ENCODE assay signal across 40 cellular contexts in the genomic region with DNA sequence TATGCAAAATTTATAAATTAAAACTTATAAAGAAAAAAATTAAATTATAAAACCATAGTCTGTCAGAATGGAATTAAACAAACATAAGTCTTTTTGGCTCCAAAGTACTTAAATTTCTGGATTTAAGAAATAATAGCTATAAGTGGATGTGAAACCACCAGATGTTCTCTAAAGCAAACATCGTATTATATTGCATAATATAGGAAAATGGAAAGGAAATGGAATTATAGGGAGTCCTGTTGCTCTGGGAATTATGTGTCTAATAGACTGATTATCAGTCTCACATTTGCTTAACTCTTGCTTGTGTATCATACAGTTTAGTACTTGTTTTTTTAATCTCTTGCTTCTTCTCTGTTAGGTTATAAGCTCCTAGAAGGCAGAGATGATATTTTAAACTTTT.
"Had no signal": no experiment of that assay in that cellular context is flagged by ENCODE, and none has a peak within 500 bp of the region (broad histone marks: within the 10 kb centered on the region; RNA-seq: fewer than 3 reads in every experiment).

No MANE protein-coding gene starts in this region.

- H3K27me3 Mint-ChIP-seq: activated CD4-positive, alpha-beta memory T cell treated with anti-CD3 and anti-CD28 coated beads, Interleukin-2, amount 10 ng/mL, durations not matched to agents 7 days and 5 days; activated CD4-positive, alpha-beta T cell treated with anti-CD3 and anti-CD28 coated beads for 36 hours; activated CD4-positive, alpha-beta T cell treated with anti-CD3 and anti-CD28 coated beads, Interleukin-2, amount 10 ng/mL, durations not matched to agents 7 days and 5 days; activated CD8-positive, alpha-beta memory T cell treated with anti-CD3 and anti-CD28 coated beads, Interleukin-2, amount 10 ng/mL, durations not matched to agents 7 days and 5 days; activated naive CD4-positive, alpha-beta T cell treated with anti-CD3 and anti-CD28 coated beads, Interleukin-2, amount 50 U/mL, for 24 hours; activated naive CD8-positive, alpha-beta T cell; activated naive CD8-positive, alpha-beta T cell treated with anti-CD3 and anti-CD28 coated beads, Interleukin-2, amount 10 ng/mL, durations not matched to agents 7 days and 5 days; activated naive CD8-positive, alpha-beta T cell treated with anti-CD3 and anti-CD28 coated beads, Interleukin-2, amount 50 U/mL, for 24 hours; activated T-helper 17 cell treated with anti-CD3 and anti-CD28 coated beads, Interleukin-2, amount 50 U/mL, for 72 hours; brain; central memory CD8-positive, alpha-beta T cell had no signal

- H3K36me3 ChIP-seq: ascending aorta, cardiac muscle cell, colonic mucosa, WERI-Rb-1 had no signal

- H3K4me3 ChIP-seq: ascending aorta, cardiac muscle cell, colonic mucosa had no signal

- H3K4me1 ChIP-seq: ascending aorta, colonic mucosa had no signal

- ATAC-seq: activated CD4-positive, alpha-beta T cell treated with anti-CD3 and anti-CD28 coated beads for 36 hours; activated CD4-positive, CD25-positive, alpha-beta regulatory T cell treated with anti-CD3 and anti-CD28 coated beads, Interleukin-2, amount 50 U/mL, for 24 hours; activated CD8-positive, alpha-beta memory T cell treated with anti-CD3 and anti-CD28 coated beads, Interleukin-2, amount 10 ng/mL, durations not matched to agents 7 days and 5 days; activated CD8-positive, alpha-beta T cell treated with anti-CD3 and anti-CD28 coated beads, Interleukin-2, amount 10 ng/mL, durations not matched to agents 7 days and 5 days; activated naive CD8-positive, alpha-beta T cell treated with anti-CD3 and anti-CD28 coated beads, Interleukin-2, amount 50 U/mL, for 24 hours; activated T-cell treated with anti-CD3 and anti-CD28 coated beads, Interleukin-2, amount 50 U/mL, for 4 hours; activated T-cell treated with anti-CD3 and anti-CD28 coated beads, Interleukin-2, amount 50 U/mL, for 72 hours; activated T-helper 17 cell treated with anti-CD3 and anti-CD28 coated beads, Interleukin-2, amount 50 U/mL, for 72 hours; WTC11 had no signal

- H3K36me3 Mint-ChIP-seq: activated CD8-positive, alpha-beta memory T cell treated with anti-CD3 and anti-CD28 coated beads, Interleukin-2, amount 10 ng/mL, durations not matched to agents 7 days and 5 days; activated naive CD4-positive, alpha-beta T cell treated with anti-CD3 and anti-CD28 coated beads, Interleukin-2, amount 50 U/mL, for 24 hours; activated naive CD8-positive, alpha-beta T cell; activated naive CD8-positive, alpha-beta T cell treated with anti-CD3 and anti-CD28 coated beads, Interleukin-2, amount 10 ng/mL, durations not matched to agents 7 days and 5 days; brain had no signal

- H3K4me1 Mint-ChIP-seq: activated CD4-positive, alpha-beta memory T cell treated with anti-CD3 and anti-CD28 coated beads, Interleukin-2, amount 10 ng/mL, durations not matched to agents 7 days and 5 days; activated CD4-positive, alpha-beta T cell treated with anti-CD3 and anti-CD28 coated beads for 36 hours; activated CD4-positive, alpha-beta T cell treated with anti-CD3 and anti-CD28 coated beads, Interleukin-2, amount 10 ng/mL, durations not matched to agents 7 days and 5 days; activated CD8-positive, alpha-beta memory T cell treated with anti-CD3 and anti-CD28 coated beads, Interleukin-2, amount 10 ng/mL, durations not matched to agents 7 days and 5 days; activated naive CD4-positive, alpha-beta T cell treated with anti-CD3 and anti-CD28 coated beads, Interleukin-2, amount 50 U/mL, for 24 hours; activated naive CD8-positive, alpha-beta T cell treated with anti-CD3 and anti-CD28 coated beads, Interleukin-2, amount 10 ng/mL, durations not matched to agents 7 days and 5 days; activated naive CD8-positive, alpha-beta T cell treated with anti-CD3 and anti-CD28 coated beads, Interleukin-2, amount 50 U/mL, for 24 hours; activated T-helper 17 cell treated with anti-CD3 and anti-CD28 coated beads, Interleukin-2, amount 50 U/mL, for 72 hours; brain; central memory CD8-positive, alpha-beta T cell; WTC11 had no signal

- H3K4me3 Mint-ChIP-seq: activated CD4-positive, alpha-beta memory T cell treated with anti-CD3 and anti-CD28 coated beads, Interleukin-2, amount 10 ng/mL, durations not matched to agents 7 days and 5 days; activated CD4-positive, alpha-beta T cell treated with anti-CD3 and anti-CD28 coated beads for 36 hours; activated CD4-positive, alpha-beta T cell treated with anti-CD3 and anti-CD28 coated beads, Interleukin-2, amount 10 ng/mL, durations not matched to agents 7 days and 5 days; activated CD8-positive, alpha-beta memory T cell treated with anti-CD3 and anti-CD28 coated beads, Interleukin-2, amount 10 ng/mL, durations not matched to agents 7 days and 5 days; activated CD8-positive, alpha-beta T cell treated with anti-CD3 and anti-CD28 coated beads, Interleukin-2, amount 10 ng/mL, durations not matched to agents 7 days and 5 days; activated naive CD4-positive, alpha-beta T cell treated with anti-CD3 and anti-CD28 coated beads for 36 hours; activated naive CD4-positive, alpha-beta T cell treated with anti-CD3 and anti-CD28 coated beads, Interleukin-2, amount 50 U/mL, for 24 hours; activated naive CD8-positive, alpha-beta T cell; activated naive CD8-positive, alpha-beta T cell treated with anti-CD3 and anti-CD28 coated beads, Interleukin-2, amount 10 ng/mL, durations not matched to agents 7 days and 5 days; activated naive CD8-positive, alpha-beta T cell treated with anti-CD3 and anti-CD28 coated beads, Interleukin-2, amount 50 U/mL, for 24 hours; activated T-cell treated with anti-CD3 and anti-CD28 coated beads, Interleukin-2, amount 50 U/mL, for 4 hours; activated T-cell treated with anti-CD3 and anti-CD28 coated beads, Interleukin-2, amount 50 U/mL, for 72 hours; activated T-helper 1 cell treated with anti-CD3 and anti-CD28 coated beads, Interleukin-12 subunit alpha, Interleukin-12 subunit beta, Interleukin-2, Interleukin-4 antibody, amounts not matched to agents 30 ng/mL and 10 ng/mL and 1 ng/mL, durations not matched to agents 14 hours and 24 hours and 36 hours; activated T-helper 17 cell treated with anti-CD3 and anti-CD28 coated beads, Interleukin-2, amount 50 U/mL, for 72 hours; brain; central memory CD8-positive, alpha-beta T cell; T-helper 1 cell treated with Interleukin-12 subunit alpha and Interleukin-12 subunit beta and Interleukin-4 antibody, amounts not matched to agents 30 μg/mL and 1 μg/mL, for 36 hours; T-helper 2 cell treated with Interferon-gamma antibody and Interleukin-4, amounts not matched to agents 5 μg/mL and 100 μg/mL, for 36 hours; WTC11 had no signal

- H3K27me3 ChIP-seq: ascending aorta, cardiac muscle cell, colonic mucosa had no signal

- H3K9me3 ChIP-seq: ascending aorta, colonic mucosa had no signal

- DNase-seq: activated CD4-positive, alpha-beta memory T cell treated with anti-CD3 and anti-CD28 coated beads, Interleukin-2, amount 10 ng/mL, durations not matched to agents 7 days and 5 days; activated CD4-positive, alpha-beta T cell treated with anti-CD3 and anti-CD28 coated beads for 1 hour; activated CD4-positive, alpha-beta T cell treated with anti-CD3 and anti-CD28 coated beads for 36 hours; activated CD4-positive, alpha-beta T cell treated with anti-CD3 and anti-CD28 coated beads for 48 hours; activated CD4-positive, alpha-beta T cell treated with anti-CD3 and anti-CD28 coated beads, Interleukin-2, amount 10 ng/mL, durations not matched to agents 7 days and 5 days; activated CD4-positive, alpha-beta T cell treated with anti-CD3 and anti-CD28 coated beads, Interleukin-2, amount 50 U/mL, for 48 hours; activated CD4-positive, CD25-positive, alpha-beta regulatory T cell; activated CD8-positive, alpha-beta memory T cell treated with anti-CD3 and anti-CD28 coated beads for 24 hours; activated CD8-positive, alpha-beta memory T cell treated with anti-CD3 and anti-CD28 coated beads, Interleukin-2, amount 10 ng/mL, durations not matched to agents 7 days and 5 days; activated CD8-positive, alpha-beta T cell treated with anti-CD3 and anti-CD28 coated beads, Interleukin-2, amount 10 ng/mL, durations not matched to agents 7 days and 5 days; activated effector memory CD4-positive, alpha-beta T cell treated with anti-CD3 and anti-CD28 coated beads, Interleukin-2, amount 50 U/mL, for 16 hours; activated gamma-delta T cell treated with Interleukin-2 at 50 U/mL for 16 hours; activated naive CD4-positive, alpha-beta T cell; activated naive CD4-positive, alpha-beta T cell treated with anti-CD3 and anti-CD28 coated beads for 36 hours; activated naive CD8-positive, alpha-beta T cell treated with anti-CD3 and anti-CD28 coated beads, Interleukin-2, amount 10 ng/mL, durations not matched to agents 7 days and 5 days; activated naive CD8-positive, alpha-beta T cell treated with anti-CD3 and anti-CD28 coated beads, Interleukin-2, amount 50 U/mL, for 24 hours; activated T-cell treated with anti-CD3 and anti-CD28 coated beads for 4 hours; activated T-cell treated with anti-CD3 and anti-CD28 coated beads, Interleukin-2, amount 50 U/mL, for 1 hour; activated T-cell treated with anti-CD3 and anti-CD28 coated beads, Interleukin-2, amount 50 U/mL, for 4 hours; activated T-cell treated with anti-CD3 and anti-CD28 coated beads, Interleukin-2, amount 50 U/mL, for 72 hours; amygdala; anterior cingulate cortex; caudate nucleus; cerebellar nuclear complex; colonic mucosa; T-helper 2 cell; T-helper 9 cell; WERI-Rb-1 had no signal

- H3K27ac ChIP-seq: ascending aorta, cardiac muscle cell, colonic mucosa, WERI-Rb-1 had no signal

- H3K27ac Mint-ChIP-seq: activated CD4-positive, alpha-beta memory T cell treated with anti-CD3 and anti-CD28 coated beads, Interleukin-2, amount 10 ng/mL, durations not matched to agents 7 days and 5 days; activated CD4-positive, alpha-beta T cell treated with anti-CD3 and anti-CD28 coated beads for 36 hours; activated CD4-positive, alpha-beta T cell treated with anti-CD3 and anti-CD28 coated beads, Interleukin-2, amount 10 ng/mL, durations not matched to agents 7 days and 5 days; activated CD8-positive, alpha-beta memory T cell treated with anti-CD3 and anti-CD28 coated beads, Interleukin-2, amount 10 ng/mL, durations not matched to agents 7 days and 5 days; activated CD8-positive, alpha-beta T cell treated with anti-CD3 and anti-CD28 coated beads, Interleukin-2, amount 10 ng/mL, durations not matched to agents 7 days and 5 days; activated naive CD4-positive, alpha-beta T cell treated with anti-CD3 and anti-CD28 coated beads for 36 hours; activated naive CD4-positive, alpha-beta T cell treated with anti-CD3 and anti-CD28 coated beads, Interleukin-2, amount 50 U/mL, for 24 hours; activated naive CD8-positive, alpha-beta T cell; activated naive CD8-positive, alpha-beta T cell treated with anti-CD3 and anti-CD28 coated beads, Interleukin-2, amount 10 ng/mL, durations not matched to agents 7 days and 5 days; activated naive CD8-positive, alpha-beta T cell treated with anti-CD3 and anti-CD28 coated beads, Interleukin-2, amount 50 U/mL, for 24 hours; activated T-cell treated with anti-CD3 and anti-CD28 coated beads, Interleukin-2, amount 50 U/mL, for 72 hours; activated T-helper 1 cell treated with anti-CD3 and anti-CD28 coated beads, Interleukin-12 subunit alpha, Interleukin-12 subunit beta, Interleukin-2, Interleukin-4 antibody, amounts not matched to agents 30 ng/mL and 10 ng/mL and 1 ng/mL, durations not matched to agents 14 hours and 24 hours and 36 hours; activated T-helper 17 cell treated with anti-CD3 and anti-CD28 coated beads, Interleukin-2, amount 50 U/mL, for 72 hours; brain; T-helper 1 cell treated with Interleukin-12 subunit alpha and Interleukin-12 subunit beta and Interleukin-4 antibody, amounts not matched to agents 30 μg/mL and 1 μg/mL, for 36 hours; T-helper 2 cell treated with Interferon-gamma antibody and Interleukin-4, amounts not matched to agents 5 μg/mL and 100 μg/mL, for 36 hours; WTC11 had no signal
